11 cellular contexts compared by ENCODE assay signal in genomic region chr2:191178806-191179514, GRCh38. TPM values are rescaled to one million over a fixed set of nuclear protein-coding genes. Genes with fewer than 3 reads are reported as not detected.
DNase-seq lines count a peak whose midpoint lies in the region; TF ChIP-seq lines count a peak whose summit lies in the region.
"Had no signal": no experiment of that assay in that cellular context is flagged by ENCODE, and none has a peak within 500 bp of the region (broad histone marks: within the 10 kb centered on the region; RNA-seq: fewer than 3 reads in every experiment).

No MANE protein-coding gene starts in this region.

- H3K36me3 Mint-ChIP-seq in MCF 10A (ENCODE audit: insufficient read depth, unreplicated experiment) = no peaks in the 10 kb centered on the region
- H3K36me3 Mint-ChIP-seq: memory B cell had no signal

- no peaks in the 10 kb centered on the region for H3K27me3 Mint-ChIP-seq in MCF 10A (ENCODE audit: insufficient read depth, unreplicated experiment)

- H3K4me3 ChIP-seq in GM12865 (ENCODE audit: low read depth, low read length) (no peak overlapping the region), right atrium auricular region (no peak overlapping the region), skeletal muscle cell (ENCODE audit: low read depth, low read length) (no peak overlapping the region), OCI-LY7 (ENCODE audit: low read depth, low read length, poor library complexity, severe bottlenecking) (no peak overlapping the region)
- H3K4me3 ChIP-seq: esophagus squamous epithelium had no signal

- H3K27ac ChIP-seq in right atrium auricular region = no peak overlapping the region
- H3K27ac ChIP-seq in OCI-LY7 (ENCODE audit: low read depth, low read length, poor library complexity, severe bottlenecking) = no peak overlapping the region
- H3K27ac ChIP-seq: esophagus squamous epithelium had no signal

- H3K27ac Mint-ChIP-seq in MCF 10A (ENCODE audit: low read depth, unreplicated experiment) = peak overlapping the region; percentile 89
- H3K27ac Mint-ChIP-seq: memory B cell had no signal

- no peaks in the 10 kb centered on the region for H3K9me3 Mint-ChIP-seq in MCF 10A (ENCODE audit: unreplicated experiment)
- H3K9me3 Mint-ChIP-seq: memory B cell had no signal

- H2AFZ ChIP-seq in OCI-LY7 (ENCODE audit: low read length) = no peak overlapping the region

- CTCF ChIA-PET in MCF 10A (lab: Yijun Ruan, JAX) = interaction anchor here (0.6 to 2.0 kb wide), 6 partner anchors 11 to 354 kb away, joined by 3 to 9 read pairs (median 3); no protein-coding TSS in a partner anchor
- CTCF ChIA-PET in OCI-LY7 (lab: Charles Lee; ENCODE audit: unreplicated experiment) = no interaction called here

- H3K36me3 ChIP-seq in right atrium auricular region (no peaks in the 10 kb centered on the region), OCI-LY7 (ENCODE audit: insufficient read depth, low read length) (no peaks in the 10 kb centered on the region)
- H3K36me3 ChIP-seq: esophagus squamous epithelium had no signal

- H3K27me3 ChIP-seq in right atrium auricular region = no peaks in the 10 kb centered on the region
- H3K27me3 ChIP-seq: esophagus squamous epithelium had no signal

- BruUV-seq in MCF 10A (replicated peaks; lab: Mats Ljungman, UMichigan) (TSS peak; percentile 52), OCI-LY7 (replicated peaks; lab: Mats Ljungman, UMichigan) (no TSS peak)

- H3K9me2 ChIP-seq in OCI-LY7 (ENCODE audit: insufficient read depth, low read length) = no peaks in the 10 kb centered on the region

- no peak overlapping the region for H3K4me2 ChIP-seq in OCI-LY7 (ENCODE audit: low read length)

- H3K79me2 ChIP-seq in OCI-LY7 (ENCODE audit: insufficient read depth, low read depth, low read length) = no peaks in the 10 kb centered on the region

- peaks cover 38% of the 10 kb centered on the region for H3K4me1 Mint-ChIP-seq in MCF 10A (ENCODE audit: insufficient read depth, unreplicated experiment)

- peak overlapping the region; percentile 31 for H3K4me3 Mint-ChIP-seq in MCF 10A (ENCODE audit: unreplicated experiment)
- H3K4me3 Mint-ChIP-seq: memory B cell had no signal

- H3K4me1 ChIP-seq in right atrium auricular region (no peaks in the 10 kb centered on the region), OCI-LY7 (ENCODE audit: insufficient read depth, low read length, poor library complexity, severe bottlenecking) (no peaks in the 10 kb centered on the region)

- POLR2A ChIA-PET in MCF 10A (lab: Yijun Ruan, JAX) = interaction anchor here (0.6 to 3.9 kb wide), 18 partner anchors 9 to 936 kb away, joined by 3 to 31 read pairs (median 3); partner anchors contain the start of gene MYO1B
- POLR2A ChIA-PET in OCI-LY7 (lab: Charles Lee) = no interaction called here

- intact Hi-C loops in MCF 10A (cut with micrococcal nuclease) = loop anchor here (2.0 kb wide), 2 partner anchors 24 to 68 kb away; no protein-coding TSS in a partner anchor
- intact Hi-C loops in OCI-LY7 (cut with micrococcal nuclease; ENCODE audit: unreplicated experiment) = no loop called here

- DNase-seq in GM12865 (ENCODE audit: low read depth) = peak; percentile 21
- DNase-seq in MCF 10A (ENCODE audit: unreplicated experiment) = peak; percentile 100
- DNase-seq in right atrium auricular region (ENCODE audit: low spot score) = peak; percentile 89
- DNase-seq in skeletal muscle cell (ENCODE audit: low read depth) = peak; percentile 98
- DNase-seq in epidermal melanocyte (ENCODE audit: insufficient read length, low spot score) = no peak
- no peak for DNase-seq in activated T-cell treated with anti-CD3 and anti-CD28 coated beads for 4 hours
- DNase-seq in OCI-LY7 (ENCODE audit: low spot score) = no peak
- DNase-seq in globus pallidus (ENCODE audit: low spot score) = no peak
- DNase-seq: esophagus squamous epithelium, Karpas-422 had no signal

- TF ChIP-seq CTCF in GM12865 (IDR thresholded peaks at IDR 0.05; ENCODE audit: insufficient read depth, low read depth, low read length, missing control alignments) = no peak
- no peak for TF ChIP-seq CTCF in MCF 10A (IDR thresholded peaks at IDR 0.05; ENCODE audit: unreplicated experiment)
- no peak for TF ChIP-seq CTCF in right atrium auricular region (IDR thresholded peaks at IDR 0.05)
- no peak for TF ChIP-seq CTCF in OCI-LY7 (conservative IDR thresholded peaks at IDR 0.05; ENCODE audit: low read length)

- H3K9me3 ChIP-seq in right atrium auricular region (no peaks in the 10 kb centered on the region), OCI-LY7 (ENCODE audit: low read length) (no peaks in the 10 kb centered on the region)
- H3K9me3 ChIP-seq: esophagus squamous epithelium had no signal

- H4K20me1 ChIP-seq in OCI-LY7 (ENCODE audit: insufficient read depth, low read length) = no peaks in the 10 kb centered on the region

RNA-seq across cellular contexts. Expression of gene STAT4, which starts 28.2 kb away (rescaled TPM):
- total RNA-seq in MCF 10A (2022) (0.83 and 1.4 TPM in 2 replicates), right atrium auricular region (10 to 100 TPM; 15.2 to 27.3 TPM), OCI-LY7 (2022) (not detected in 2 replicates)
- total RNA-seq in OCI-LY7 (2014; rRNA removed; shearing (Covaris generic)) = not detected in 2 replicates

Comparison
In these comparisons a context has a peak if more than half of its experiments do, and no peak if none do; other contexts are left out.
1. DNase-seq: peak in GM12865 (single experiment), MCF 10A (single experiment), right atrium auricular region (single experiment) and skeletal muscle cell (single experiment); none in epidermal melanocyte (single experiment), activated T-cell treated with anti-CD3 and anti-CD28 coated beads for 4 hours (single experiment), OCI-LY7 (single experiment) and globus pallidus (single experiment).